Comparison of ENCODE assay signal across 16 cellular contexts in genomic region chr2:84257871-84258270, GRCh38.
DNase-seq lines count a peak whose midpoint lies in the region; ATAC-seq, FAIRE-seq and TF ChIP-seq lines count a peak whose summit lies in the region.
"Had no signal": no experiment of that assay in that cellular context is flagged by ENCODE, and none has a peak within 500 bp of the region (broad histone marks: within the 10 kb centered on the region; RNA-seq: fewer than 3 reads in every experiment).

No MANE protein-coding gene starts in this region.

- TF ChIP-seq EP300 in Ishikawa (IDR thresholded peaks at IDR 0.05; ENCODE audit: borderline replicate concordance), result no peak
- no peak for TF ChIP-seq EP300 in HepG2 (IDR thresholded peaks at IDR 0.05; ENCODE audit: low read depth in 2 of 2, low read length in 2 of 2)
- no peak for TF ChIP-seq EP300 in HepG2 (CRISPR knock-in tag; IDR thresholded peaks at IDR 0.05; ENCODE audit: borderline replicate concordance)
- TF ChIP-seq EP300 in suprapubic skin (IDR thresholded peaks at IDR 0.05), result no peak

- TF ChIP-seq CTCF in astrocyte of the cerebellum (IDR thresholded peaks at IDR 0.05; ENCODE audit: low read depth, low read length, missing control alignments), result peak; percentile 20
- peak; percentile 75 for TF ChIP-seq CTCF in HepG2 (CRISPR knock-in tag; IDR thresholded peaks at IDR 0.05)
- TF ChIP-seq CTCF in suprapubic skin (IDR thresholded peaks at IDR 0.05), result no peak

- H3K4me2 ChIP-seq in HepG2 (ENCODE audit: low read depth, low read length), result peak overlapping the region; percentile 23; the same call in 1 of the 2 replicates

- TF ChIP-seq RAD21 in Ishikawa (IDR thresholded peaks at IDR 0.05; ENCODE audit: low read depth), result peak; percentile 34
- TF ChIP-seq RAD21 in HepG2 (CRISPR knock-in tag; IDR thresholded peaks at IDR 0.05), result peak; percentile 62; the same call in 1 of the 2 replicates

- H3K36me3 ChIP-seq in HepG2 (replicated peaks in 1 of 2; ENCODE audit: control insufficient read depth in 1 of 2, insufficient read depth in 2 of 2, low read length in 2 of 2) (no peaks in the 10 kb centered on the region), suprapubic skin (no peaks in the 10 kb centered on the region), HAP-1 (replicated peaks) (no peaks in the 10 kb centered on the region)

- CTCF ChIA-PET in HepG2 (lab: Yijun Ruan, JAX; ENCODE audit: low intra/inter-chr PET ratio, low total read pairs), result interaction anchor here (1.3 kb wide), 1 partner anchor 235 kb away, joined by 7 read pairs; no protein-coding TSS in a partner anchor

- TF ChIP-seq POLR2A in HepG2 (IDR thresholded peaks at IDR 0.05; ENCODE audit: insufficient read depth in 1 of 2, low read depth in 2 of 2, low read length in 2 of 2) (no peak), suprapubic skin (IDR thresholded peaks at IDR 0.05) (no peak)

- intact Hi-C loops in HepG2 (cut with micrococcal nuclease; ENCODE audit: unreplicated experiment), result loop anchor here (1.0 kb wide), 1 partner anchor 236 kb away; no protein-coding TSS in a partner anchor
- intact Hi-C loops in Right ventricle myocardium inferior (cut with DNase I), result no loop called here

- POLR2A ChIA-PET in HepG2 (lab: Yijun Ruan, JAX), result interaction anchor here (0.7 to 1.3 kb wide), 6 partner anchors 9 to 235 kb away, joined by 3 to 6 read pairs (median 4); no protein-coding TSS in a partner anchor

- H3K4me1 ChIP-seq in HepG2 (ENCODE audit: insufficient read depth, low read length) (peaks cover 18% of the 10 kb centered on the region), suprapubic skin (no peaks in the 10 kb centered on the region), HAP-1 (no peaks in the 10 kb centered on the region)

- no peaks in the 10 kb centered on the region for H4K20me1 ChIP-seq in HepG2 (ENCODE audit: insufficient read depth, low read length)

- no peak overlapping the region for H3K9ac ChIP-seq in HepG2 (ENCODE audit: insufficient read depth, low read depth, low read length)

- no peak overlapping the region for H3K27ac ChIP-seq in HepG2 (ENCODE audit: extremely low read length, insufficient read depth, low read length)
- no peak overlapping the region for H3K27ac ChIP-seq in suprapubic skin

- no peak overlapping the region for H3K4me3 ChIP-seq in astrocyte of the cerebellum (ENCODE audit: low read depth, low read length)
- no peak overlapping the region for H3K4me3 ChIP-seq in HepG2 (replicated peaks in 1 of 3; ENCODE audit: insufficient read depth in 1 of 3, low read depth in 2 of 3, low read length in 3 of 3)
- no peak overlapping the region for H3K4me3 ChIP-seq in suprapubic skin
- H3K4me3 ChIP-seq in HAP-1, result no peak overlapping the region
- H3K4me3 ChIP-seq: mucosa of descending colon had no signal

- in situ Hi-C loops in astrocyte of the cerebellum (cut with HindIII; ENCODE audit: low sequenced_read_pairs), result no loop called here
- in situ Hi-C loops in HepG2 (cut with HindIII; ENCODE audit: extremely low pct_ligation_motif_present, low pct_unique_long_range_greater_than_20kb), result no loop called here
- in situ Hi-C loops in HAP-1 (cut with MboI; ENCODE audit: low sequenced_read_pairs), result no loop called here

- H2AFZ ChIP-seq in HepG2 (ENCODE audit: low read length), result peak overlapping the region; percentile 59

- H3K79me2 ChIP-seq in HepG2 (ENCODE audit: insufficient read depth, low read length), result no peaks in the 10 kb centered on the region

- H3K27me3 ChIP-seq in HepG2 (ENCODE audit: control insufficient read depth in 1 of 2, insufficient read depth in 2 of 2, low read length in 2 of 2) (no peaks in the 10 kb centered on the region), suprapubic skin (no peaks in the 10 kb centered on the region), HAP-1 (ENCODE audit: low read depth) (no peaks in the 10 kb centered on the region)

- FAIRE-seq in HepG2 (lab: Jason Lieb, UNC), result peak; percentile 52

- no TSS peak for BruUV-seq in HepG2 (replicated peaks; lab: Mats Ljungman, UMichigan)

- peak; percentile 99 for ATAC-seq in HepG2
- ATAC-seq in Right ventricle myocardium inferior, result no peak
- ATAC-seq: mucosa of descending colon; stimulated activated effector memory CD8-positive, alpha-beta T cell treated with anti-CD3 and anti-CD28 coated beads, Interleukin-12 subunit alpha, Interleukin-12 subunit beta, amount 100 ng/mL, for 72 hours had no signal

- DNase-seq in DMS 273 treated with DMSO at 0.1 percent for 48 hours (lab: John Stamatoyannopoulos, UW), result peak; percentile 30
- peak; percentile 1 for DNase-seq in astrocyte of the cerebellum (ENCODE audit: low read depth)
- DNase-seq in HepG2 (ENCODE audit: low spot score), result peak; percentile 42
- DNase-seq in effector CD8-positive, alpha-beta T cell (lab: John Stamatoyannopoulos, UW), result no peak
- DNase-seq in Right ventricle myocardium inferior (ENCODE audit: missing footprints), result no peak
- DNase-seq in suprapubic skin (ENCODE audit: low spot score in 2 of 2), result no peak
- DNase-seq in HAP-1 (ENCODE audit: low spot score in 2 of 2), result no peak
- DNase-seq: central memory CD4-positive, alpha-beta T cell; EL; KG1; mucosa of descending colon; NCI-H2081 treated with DMSO at 0.1 percent for 48 hours; stimulated activated CD4-positive, alpha-beta T cell treated with anti-CD3 and anti-CD28 coated beads, Interleukin-2, amount 100 ng/mL, for 48 hours; T1000 had no signal

- peaks cover 16% of the 10 kb centered on the region for H3K9me3 ChIP-seq in HepG2 (ENCODE audit: low read length)
- H3K9me3 ChIP-seq in suprapubic skin, result peaks cover 5% of the 10 kb centered on the region
- H3K9me3 ChIP-seq in HAP-1, result no peaks in the 10 kb centered on the region
- H3K9me3 ChIP-seq: mucosa of descending colon had no signal

TF ChIP-seq in Ishikawa, 13 proteins besides CTCF, POLR2A, EP300 and RAD21:
- no peak for TF ChIP-seq USF1 (IDR thresholded peaks at IDR 0.05)
- no peak for TF ChIP-seq YY1 (IDR thresholded peaks at IDR 0.05; ENCODE audit: low read depth)
- no peak for TF ChIP-seq TAF1 (IDR thresholded peaks at IDR 0.05; ENCODE audit: low read depth)
- no peak for TF ChIP-seq TCF12 (IDR thresholded peaks at IDR 0.05; ENCODE audit: low read depth)
- no peak for TF ChIP-seq NFIC (IDR thresholded peaks at IDR 0.05)
- no peak for TF ChIP-seq MAX (IDR thresholded peaks at IDR 0.05)
TF ChIP-seq in Ishikawa: peak in this region for 0.

TF ChIP-seq in HepG2, 621 proteins besides CTCF, POLR2A, EP300 and RAD21:
- peak; percentile 41; the same call in 1 of the 2 replicates for TF ChIP-seq FOXJ3 (CRISPR knock-in tag; IDR thresholded peaks at IDR 0.05; ENCODE audit: borderline replicate concordance)
- no peak for TF ChIP-seq IKZF4 (CRISPR knock-in tag; IDR thresholded peaks at IDR 0.05; ENCODE audit: borderline replicate concordance, low read depth, not compliant biosample characterization)
- peak; percentile 65; the same call in 1 of the 2 replicates for TF ChIP-seq SMC3 (IDR thresholded peaks at IDR 0.05; ENCODE audit: low read length)
- TF ChIP-seq ZNF331 (CRISPR knock-in tag; IDR thresholded peaks at IDR 0.05), result peak; percentile 42; the same call in 1 of the 2 replicates
- TF ChIP-seq STAG1 (CRISPR knock-in tag; IDR thresholded peaks at IDR 0.05), result peak; percentile 70
- TF ChIP-seq PPARG (CRISPR knock-in tag; conservative IDR thresholded peaks at IDR 0.05), result peak; percentile 38
- peak; percentile 4; the same call in 1 of the 2 replicates for TF ChIP-seq HNF4A (CRISPR knock-in tag; IDR thresholded peaks at IDR 0.05)
- TF ChIP-seq MTA1 (CRISPR knock-in tag; IDR thresholded peaks at IDR 0.05; ENCODE audit: borderline replicate concordance), result no peak
- no peak for TF ChIP-seq ZGPAT (CRISPR knock-in tag; IDR thresholded peaks at IDR 0.05)
- 0 out of 2 replicates have a peak, but pooled peaks have one; percentile 17 for TF ChIP-seq CEBPB (IDR thresholded peaks at IDR 0.05; ENCODE audit: borderline replicate concordance, low read depth, low read length)
- no peak for TF ChIP-seq NFE2 (CRISPR knock-in tag; IDR thresholded peaks at IDR 0.05)
- TF ChIP-seq SMAD3 (CRISPR knock-in tag; IDR thresholded peaks at IDR 0.05), result 0 out of 2 replicates have a peak, but pooled peaks have one; percentile 48
TF ChIP-seq in HepG2: peak in this region for 8.

Comparison
In these comparisons a context has a peak if more than half of its experiments do, and no peak if none do; other contexts are left out.
1. DNase-seq: peak in DMS 273 treated with DMSO at 0.1 percent for 48 hours (single experiment), astrocyte of the cerebellum (single experiment) and HepG2 (single experiment); none in effector CD8-positive, alpha-beta T cell (single experiment), Right ventricle myocardium inferior (single experiment), suprapubic skin (0 of 2) and HAP-1 (0 of 2).
2. CTCF ChIP-seq: peak in astrocyte of the cerebellum (single experiment) and HepG2 (single experiment); none in suprapubic skin (0 of 2).